ENCODE assay signal across 9 cellular contexts in genomic region chr7:50696810-50697582, GRCh38.
DNase-seq lines count a peak whose midpoint lies in the region; ATAC-seq and TF ChIP-seq lines count a peak whose summit lies in the region.
"Had no signal": no experiment of that assay in that cellular context is flagged by ENCODE, and none has a peak within 500 bp of the region (broad histone marks: within the 10 kb centered on the region; RNA-seq: fewer than 3 reads in every experiment).

No MANE protein-coding gene starts in this region.

- H3K9me3 ChIP-seq in left ventricle myocardium inferior (replicated peaks) (no peaks in the 10 kb centered on the region), vagina (no peaks in the 10 kb centered on the region)

- POLR2A ChIA-PET in RWPE1 (lab: Yijun Ruan, JAX; ENCODE audit: low non-redundant PET), result no interaction called here

- no peak overlapping the region for H3K4me3 ChIP-seq in left ventricle myocardium inferior
- no peak overlapping the region for H3K4me3 ChIP-seq in fibroblast of villous mesenchyme (ENCODE audit: low read depth, low read length)
- no peak overlapping the region for H3K4me3 ChIP-seq in vagina
- H3K4me3 ChIP-seq: SK-N-MC had no signal

- ATAC-seq in Right ventricle myocardium inferior (no peak), GM21576 (IDR thresholded peaks at IDR 0.05; ENCODE audit: unreplicated experiment) (no peak)

- TF ChIP-seq POLR2A in vagina (IDR thresholded peaks at IDR 0.05), result no peak

- H3K36me3 ChIP-seq in left ventricle myocardium inferior, result peaks cover 9% of the 10 kb centered on the region
- no peaks in the 10 kb centered on the region for H3K36me3 ChIP-seq in vagina

- H3K27ac ChIP-seq in left ventricle myocardium inferior (replicated peaks) (no peak overlapping the region), RWPE1 (no peak overlapping the region), vagina (peak overlapping the region; percentile 23)
- H3K27ac ChIP-seq: SK-N-MC had no signal

- no peaks in the 10 kb centered on the region for H3K27me3 ChIP-seq in left ventricle myocardium inferior (ENCODE audit: low read depth)
- no peaks in the 10 kb centered on the region for H3K27me3 ChIP-seq in vagina

- intact Hi-C loops in left ventricle myocardium inferior (cut with micrococcal nuclease), result no loop called here
- intact Hi-C loops in Right ventricle myocardium inferior (cut with DNase I), result no loop called here
- intact Hi-C loops in vagina (cut with DNase I), result no loop called here

- CTCF ChIA-PET in RWPE1 (lab: Yijun Ruan, JAX), result interaction anchor here (1.2 kb wide), 1 partner anchor 464 kb away, joined by 3 read pairs; no protein-coding TSS in a partner anchor

- H3K4me1 ChIP-seq in left ventricle myocardium inferior (peaks cover 24% of the 10 kb centered on the region), vagina (peaks cover 5% of the 10 kb centered on the region)

- no peak for DNase-seq in left ventricle myocardium inferior
- no peak for DNase-seq in Right ventricle myocardium inferior (ENCODE audit: missing footprints)
- DNase-seq in RWPE1 (ENCODE audit: low spot score), result no peak
- DNase-seq in fibroblast of villous mesenchyme (ENCODE audit: low read depth), result peak; percentile 54
- DNase-seq in vagina (ENCODE audit: extremely low spot score in 2 of 2), result no peak
- DNase-seq in NCI-H1436 (lab: John Stamatoyannopoulos, UW), result no peak
- DNase-seq in stimulated activated CD4-positive, alpha-beta T cell treated with anti-CD3 and anti-CD28 coated beads, Interleukin-2, amount 100 ng/mL, for 48 hours, result no peak

- TF ChIP-seq CTCF in left ventricle myocardium inferior (IDR thresholded peaks at IDR 0.05; ENCODE audit: borderline replicate concordance), result peak; percentile 57
- peak; percentile 43 for TF ChIP-seq CTCF in RWPE1 (conservative IDR thresholded peaks at IDR 0.05; ENCODE audit: low read depth)
- peak; percentile 57 for TF ChIP-seq CTCF in fibroblast of villous mesenchyme (IDR thresholded peaks at IDR 0.05; ENCODE audit: insufficient read depth, low read depth, low read length)
- peak in 1 of 3 experiments; percentile 7 for TF ChIP-seq CTCF in vagina (IDR thresholded peaks at IDR 0.05)
